In genomic region chr1:93459126-93459525, GRCh38 we compare ENCODE assay signal across 24 cellular contexts. TPM values are rescaled to one million over a fixed set of nuclear protein-coding genes. Genes with fewer than 3 reads are reported as not detected.
DNase-seq lines count a peak whose midpoint lies in the region; ATAC-seq and TF ChIP-seq lines count a peak whose summit lies in the region.
"Had no signal": no experiment of that assay in that cellular context is flagged by ENCODE, and none has a peak within 500 bp of the region (broad histone marks: within the 10 kb centered on the region; RNA-seq: fewer than 3 reads in every experiment).

No MANE protein-coding gene starts in this region.

- H3K9me2 ChIP-seq in GM23248 (ENCODE audit: insufficient read depth): no peaks in the 10 kb centered on the region

- H3K36me3 Mint-ChIP-seq in WTC11 (peaks cover 14% of the 10 kb centered on the region), chondrocyte (ENCODE audit: low read depth) (peaks cover 2% of the 10 kb centered on the region)
- no peaks in the 10 kb centered on the region for H3K36me3 Mint-ChIP-seq in activated naive CD8-positive, alpha-beta T cell treated with anti-CD3 and anti-CD28 coated beads, Interleukin-2, amount 50 U/mL, for 24 hours (ENCODE audit: low read depth)
- H3K36me3 Mint-ChIP-seq: CD8-positive, alpha-beta memory T cell had no signal

- POLR2A ChIA-PET in WTC11 (lab: Charles Lee): interaction anchor here (0.6 kb wide), 2 partner anchors 29 to 85 kb away, joined by 3 to 7 read pairs; no protein-coding TSS in a partner anchor

- H3K4me1 ChIP-seq in GM23248 (ENCODE audit: insufficient read depth) (no peaks in the 10 kb centered on the region), sigmoid colon (no peaks in the 10 kb centered on the region)
- H3K4me1 ChIP-seq: SJSA1 had no signal

- H3K36me3 ChIP-seq in GM23248 (ENCODE audit: low read depth) (peaks cover 4% of the 10 kb centered on the region; the same call in 1 of the 2 replicates), sigmoid colon (no peaks in the 10 kb centered on the region)
- H3K36me3 ChIP-seq: SJSA1 had no signal

- H3K9me3 Mint-ChIP-seq in WTC11 (peaks cover 4% of the 10 kb centered on the region), chondrocyte (ENCODE audit: low read depth) (no peaks in the 10 kb centered on the region)
- no peaks in the 10 kb centered on the region for H3K9me3 Mint-ChIP-seq in activated naive CD8-positive, alpha-beta T cell treated with anti-CD3 and anti-CD28 coated beads, Interleukin-2, amount 50 U/mL, for 24 hours
- H3K9me3 Mint-ChIP-seq: CD8-positive, alpha-beta memory T cell had no signal

- H3K4me3 ChIP-seq in GM23248: no peak overlapping the region
- H3K4me3 ChIP-seq in sigmoid colon: no peak overlapping the region
- H3K4me3 ChIP-seq: K562, PC-9, SJSA1 had no signal

- H3K27ac Mint-ChIP-seq in WTC11: peak overlapping the region; percentile 67; the same call in 1 of the 2 replicates
- peak overlapping the region; percentile 63 for H3K27ac Mint-ChIP-seq in chondrocyte (ENCODE audit: unreplicated experiment)
- no peak overlapping the region for H3K27ac Mint-ChIP-seq in activated naive CD8-positive, alpha-beta T cell treated with anti-CD3 and anti-CD28 coated beads, Interleukin-2, amount 50 U/mL, for 24 hours
- H3K27ac Mint-ChIP-seq: B cell, CD14-positive monocyte had no signal

- intact Hi-C loops in sigmoid colon (cut with DNase I): no loop called here

- ATAC-seq in WTC11: no peak
- ATAC-seq in activated naive CD8-positive, alpha-beta T cell treated with anti-CD3 and anti-CD28 coated beads, Interleukin-2, amount 50 U/mL, for 24 hours: no peak
- ATAC-seq: HepG2, K562 had no signal

- no peak for TF ChIP-seq EP300 in sigmoid colon (IDR thresholded peaks at IDR 0.05)

- in situ Hi-C loops in GM23248 (cut with MboI): no loop called here

- H3K4me1 Mint-ChIP-seq in WTC11 (peaks cover 54% of the 10 kb centered on the region), chondrocyte (ENCODE audit: low read depth) (peaks cover 53% of the 10 kb centered on the region)
- no peaks in the 10 kb centered on the region for H3K4me1 Mint-ChIP-seq in activated naive CD8-positive, alpha-beta T cell treated with anti-CD3 and anti-CD28 coated beads, Interleukin-2, amount 50 U/mL, for 24 hours
- H3K4me1 Mint-ChIP-seq: B cell; CD14-positive monocyte; CD8-positive, alpha-beta memory T cell had no signal

- H3K9me3 ChIP-seq in GM23248 (ENCODE audit: low read depth): no peaks in the 10 kb centered on the region
- H3K9me3 ChIP-seq in sigmoid colon: peaks cover 0 to 2% (median 0%) of the 10 kb centered on the region in 4 donors
- H3K9me3 ChIP-seq: SJSA1 had no signal

- 92 to 97% methylated on average over 3 of the region's 3 CpGs for WGBS in GM23248 (ENCODE audit: low coverage in 1 of 2, low lambda C conversion rate in 2 of 2, missing lambda C conversion rate in 2 of 2), 2 experiments
- 94 to 96% methylated on average over 3 of the region's 3 CpGs for WGBS in sigmoid colon, 2 donors

- H3K27ac ChIP-seq in GM23248 (no peak overlapping the region), sigmoid colon (no peak overlapping the region)
- H3K27ac ChIP-seq: PC-9, SJSA1 had no signal

- DNase-seq in WTC11 (ENCODE audit: low spot score) (no peak), chondrocyte (ENCODE audit: low spot score) (no peak), non-pigmented ciliary epithelial cell (ENCODE audit: low read depth) (peak; percentile 42), GM23248 (no peak), C1 segment of cervical spinal cord (lab: John Stamatoyannopoulos, UW) (no peak), sigmoid colon (no peak)
- DNase-seq in activated naive CD8-positive, alpha-beta T cell treated with anti-CD3 and anti-CD28 coated beads, Interleukin-2, amount 50 U/mL, for 24 hours: no peak
- DNase-seq: CD8-positive, alpha-beta memory T cell; DND-41; Kasumi-1; MV-4-11; NCI-H1105 treated with DMSO at 0.1 percent for 48 hours; NCI-H146; NCI-H1930; NCI-H446; NCI-H526; PC-9; Right ventricle myocardium superior; RPMI8226 had no signal

- CTCF ChIA-PET in WTC11 (lab: Charles Lee): interaction anchor here (1.5 kb wide), 1 partner anchor 154 kb away, joined by 4 read pairs; no protein-coding TSS in a partner anchor

- H4K20me1 ChIP-seq in GM23248 (ENCODE audit: insufficient read depth): no peaks in the 10 kb centered on the region

- TF ChIP-seq POLR2A in sigmoid colon (IDR thresholded peaks at IDR 0.05): no peak

- no peaks in the 10 kb centered on the region for H3F3A ChIP-seq in GM23248 (ENCODE audit: insufficient read depth)

- no peak overlapping the region for H2AFZ ChIP-seq in GM23248
- H2AFZ ChIP-seq: PC-9 had no signal

- H3K4me3 Mint-ChIP-seq in WTC11 (no peak overlapping the region), chondrocyte (ENCODE audit: unreplicated experiment) (no peak overlapping the region)
- no peak overlapping the region for H3K4me3 Mint-ChIP-seq in activated naive CD8-positive, alpha-beta T cell treated with anti-CD3 and anti-CD28 coated beads, Interleukin-2, amount 50 U/mL, for 24 hours
- H3K4me3 Mint-ChIP-seq: B cell; CD14-positive monocyte; CD8-positive, alpha-beta memory T cell had no signal

- H3K4me2 ChIP-seq in GM23248 (ENCODE audit: unreplicated experiment): no peak overlapping the region
- H3K4me2 ChIP-seq: PC-9 had no signal

- H3K27me3 ChIP-seq in GM23248 (replicated peaks; ENCODE audit: insufficient read depth) (no peaks in the 10 kb centered on the region), sigmoid colon (no peaks in the 10 kb centered on the region)
- H3K27me3 ChIP-seq: SJSA1 had no signal

- no peaks in the 10 kb centered on the region for H3K27me3 Mint-ChIP-seq in WTC11 (ENCODE audit: low read depth)
- H3K27me3 Mint-ChIP-seq in chondrocyte (ENCODE audit: low read depth): no peaks in the 10 kb centered on the region
- H3K27me3 Mint-ChIP-seq in activated naive CD8-positive, alpha-beta T cell treated with anti-CD3 and anti-CD28 coated beads, Interleukin-2, amount 50 U/mL, for 24 hours: peaks cover 7% of the 10 kb centered on the region

- no peak overlapping the region for H3K9ac ChIP-seq in GM23248

- no peak for TF ChIP-seq CTCF in WTC11 (IDR thresholded peaks at IDR 0.05)
- no peak for TF ChIP-seq CTCF in chondrocyte (IDR thresholded peaks at IDR 0.05)
- TF ChIP-seq CTCF in sigmoid colon (IDR thresholded peaks at IDR 0.05): no peak

- peaks cover 94% of the 10 kb centered on the region for H3K79me2 ChIP-seq in GM23248 (ENCODE audit: insufficient read depth)

TF ChIP-seq in WTC11, 78 proteins besides CTCF, POLR2A, EP300 and RAD21 (continues in another document):
- TF ChIP-seq RELA (CRISPR knock-in tag; IDR thresholded peaks at IDR 0.05; ENCODE audit: borderline replicate concordance) (no peak), STAT6 (CRISPR knock-in tag; conservative IDR thresholded peaks at IDR 0.05; ENCODE audit: low read depth) (no peak), SOX15 (CRISPR knock-in tag; IDR thresholded peaks at IDR 0.05) (no peak), GRHL2 (CRISPR knock-in tag; IDR thresholded peaks at IDR 0.05; ENCODE audit: insufficient replicate concordance, severe bottlenecking) (no peak), TEAD4 (CRISPR knock-in tag; IDR thresholded peaks at IDR 0.05) (no peak), ZNF317 (CRISPR knock-in tag; IDR thresholded peaks at IDR 0.05; ENCODE audit: borderline replicate concordance, low read depth) (no peak), ZNF281 (CRISPR knock-in tag; IDR thresholded peaks at IDR 0.05) (no peak), ZNF232 (CRISPR knock-in tag; IDR thresholded peaks at IDR 0.05) (no peak), ZNF121 (CRISPR knock-in tag; IDR thresholded peaks at IDR 0.05) (no peak), NR3C1 (CRISPR knock-in tag; conservative IDR thresholded peaks at IDR 0.05; ENCODE audit: low read depth) (no peak)

RNA-seq across cellular contexts. Expression of gene FNBP1L, which starts 11.2 kb away (rescaled TPM):
- total RNA-seq in WTC11 (2021) (79.1 to 81.8 TPM (median 79.6 TPM) in 3 replicates), chondrocyte (46.8 to 48.3 TPM (median 47.3 TPM) in 3 replicates), sigmoid colon (10 to 100 TPM; 13.4 to 26.3 (median 18.4) TPM)
- total RNA-seq in GM23248 (2014; rRNA removed; shearing (Covaris generic)): 22.4 and 22.6 TPM in 2 replicates
- polyA plus RNA-seq in GM23248 (2016; fragmentation: Nextera tagmentation; extraction: Ambion mirVana) (16.9 and 19.1 TPM in 2 replicates), sigmoid colon (10 to 100 TPM; 15.6 to 30.7 (median 20.7) TPM)
